Comparison of ENCODE assay signal across 18 cellular contexts in the genomic region with DNA sequence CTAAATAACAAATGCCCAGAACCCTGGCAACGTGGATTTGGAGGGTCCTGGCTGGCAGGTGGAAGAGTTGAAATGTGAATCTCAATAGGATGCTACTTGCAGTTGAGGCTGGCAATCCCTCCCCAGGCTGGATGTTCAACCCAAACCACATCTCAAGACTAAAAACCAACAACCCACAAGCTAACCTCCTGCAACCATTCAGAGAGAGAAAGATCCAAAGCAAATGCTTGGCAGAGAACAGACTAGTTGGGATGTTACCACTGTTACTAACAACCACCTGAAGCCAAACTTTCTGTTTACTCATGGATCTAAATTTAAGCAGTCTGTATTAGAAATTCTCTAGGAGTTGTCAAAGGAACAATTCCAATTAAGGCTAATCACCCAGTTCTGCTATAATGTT. TPM values are rescaled to one million over a fixed set of nuclear protein-coding genes. Genes with fewer than 3 reads are reported as not detected.
DNase-seq lines count a peak whose midpoint lies in the region; ATAC-seq and TF ChIP-seq lines count a peak whose summit lies in the region.
"Had no signal": no experiment of that assay in that cellular context is flagged by ENCODE, and none has a peak within 500 bp of the region (broad histone marks: within the 10 kb centered on the region; RNA-seq: fewer than 3 reads in every experiment).

No MANE protein-coding gene starts in this region.

- DNase-seq in CD4-positive, alpha-beta memory T cell, result peak in 1 of 5 donors; percentile 37
- DNase-seq in DND-41 (no peak), myocyte (ENCODE audit: low read depth) (peak; percentile 65), Kasumi-1 (lab: John Stamatoyannopoulos, UW) (no peak), upper lobe of left lung (no peak)
- DNase-seq: activated effector memory CD4-positive, alpha-beta T cell treated with anti-CD3 and anti-CD28 coated beads, Interleukin-2, amount 50 U/mL, for 16 hours; DMS79 treated with DMSO at 0.1 percent for 48 hours; Karpas-422; kidney glomerular epithelial cell; naive B cell; NCI-H1092; NCI-H2081; Right ventricle myocardium superior; SW 1271; thyroid gland had no signal

- TF ChIP-seq CTCF in DND-41 (IDR thresholded peaks at IDR 0.05; ENCODE audit: borderline replicate concordance, extremely low read depth, low read length, poor library complexity, severe bottlenecking), result no peak
- TF ChIP-seq CTCF in upper lobe of left lung (IDR thresholded peaks at IDR 0.05), result no peak

- H3K9ac ChIP-seq in DND-41 (ENCODE audit: low read depth, low read length), result no peak overlapping the region

- H3K27ac Mint-ChIP-seq in CD4-positive, alpha-beta memory T cell, result peak overlapping the region; percentile 3 to 93 (median 68)
- peak overlapping the region; percentile 84 for H3K27ac Mint-ChIP-seq in activated T-helper 17 cell treated with anti-CD3 and anti-CD28 coated beads, Interleukin-2, amount 50 U/mL, for 72 hours

- H3K27me3 Mint-ChIP-seq in CD4-positive, alpha-beta memory T cell, result no peaks in the 10 kb centered on the region
- H3K27me3 Mint-ChIP-seq in activated T-helper 17 cell treated with anti-CD3 and anti-CD28 coated beads, Interleukin-2, amount 50 U/mL, for 72 hours, result no peaks in the 10 kb centered on the region
- H3K27me3 Mint-ChIP-seq: naive B cell had no signal

- TF ChIP-seq POLR2A in upper lobe of left lung (IDR thresholded peaks at IDR 0.05), result no peak

- H3K79me2 ChIP-seq in DND-41 (ENCODE audit: insufficient read depth, low read length), result peaks cover 2% of the 10 kb centered on the region; the same call in 1 of the 2 replicates

- peaks cover 25 to 45% (median 34%) of the 10 kb centered on the region in 4 donors for H3K4me1 Mint-ChIP-seq in CD4-positive, alpha-beta memory T cell
- peaks cover 21% of the 10 kb centered on the region for H3K4me1 Mint-ChIP-seq in activated T-helper 17 cell treated with anti-CD3 and anti-CD28 coated beads, Interleukin-2, amount 50 U/mL, for 72 hours

- no peaks in the 10 kb centered on the region for H3K9me3 Mint-ChIP-seq in CD4-positive, alpha-beta memory T cell
- H3K9me3 Mint-ChIP-seq in activated T-helper 17 cell treated with anti-CD3 and anti-CD28 coated beads, Interleukin-2, amount 50 U/mL, for 72 hours, result no peaks in the 10 kb centered on the region
- H3K9me3 Mint-ChIP-seq: naive B cell had no signal

- H4K20me1 ChIP-seq in DND-41 (ENCODE audit: insufficient read depth, low read length), result no peaks in the 10 kb centered on the region

- WGBS in upper lobe of left lung, 2 donors, result 89 to 96% methylated on average over 1 of the region's 1 CpG

- CTCF ChIA-PET in CD4-positive, alpha-beta memory T cell (lab: Charles Lee; ENCODE audit: partially characterized antibody), result interaction anchor here (1.4 to 2.0 kb wide), 2 partner anchors 31 to 217 kb away, joined by 3 to 7 read pairs; no protein-coding TSS in a partner anchor

- no peak for TF ChIP-seq EP300 in upper lobe of left lung (IDR thresholded peaks at IDR 0.05)

- peaks cover 42 to 45% of the 10 kb centered on the region in 2 donors for H3K36me3 Mint-ChIP-seq in CD4-positive, alpha-beta memory T cell
- peaks cover 78% of the 10 kb centered on the region for H3K36me3 Mint-ChIP-seq in activated T-helper 17 cell treated with anti-CD3 and anti-CD28 coated beads, Interleukin-2, amount 50 U/mL, for 72 hours (ENCODE audit: low read depth)

- H3K4me2 ChIP-seq in DND-41 (ENCODE audit: insufficient read depth, low read length), result no peak overlapping the region

- H3K27ac ChIP-seq in CD4-positive, alpha-beta memory T cell (ENCODE audit: low read depth, low read length), result no peak overlapping the region
- H3K27ac ChIP-seq in DND-41 (ENCODE audit: low read length), result peak overlapping the region; percentile 32; the same call in 1 of the 2 replicates
- no peak overlapping the region for H3K27ac ChIP-seq in upper lobe of left lung
- H3K27ac ChIP-seq: thyroid gland had no signal

- H3K4me1 ChIP-seq in CD4-positive, alpha-beta memory T cell (ENCODE audit: insufficient read depth, low read length), result peaks cover 21% of the 10 kb centered on the region
- peaks cover 9% of the 10 kb centered on the region; the same call in 1 of the 2 replicates for H3K4me1 ChIP-seq in DND-41 (ENCODE audit: insufficient read depth, low read length)
- H3K4me1 ChIP-seq in upper lobe of left lung, result no peaks in the 10 kb centered on the region

- H3K36me3 ChIP-seq in CD4-positive, alpha-beta memory T cell (ENCODE audit: insufficient read depth, low read length), result peaks cover 19% of the 10 kb centered on the region
- peaks cover 68% of the 10 kb centered on the region for H3K36me3 ChIP-seq in DND-41 (ENCODE audit: insufficient read depth, low read length)
- H3K36me3 ChIP-seq in upper lobe of left lung, result peaks cover 12 to 73% (median 17%) of the 10 kb centered on the region in 4 donors

- ATAC-seq in DND-41 (ENCODE audit: insufficient read depth, low read depth) (peak; percentile 58), HG02571 (IDR thresholded peaks at IDR 0.05; ENCODE audit: unreplicated experiment) (no peak), upper lobe of left lung (ENCODE audit: low FRiP score in 2 of 2) (no peak)
- peak; percentile 27 for ATAC-seq in activated T-helper 17 cell treated with anti-CD3 and anti-CD28 coated beads, Interleukin-2, amount 50 U/mL, for 72 hours (replicated peaks)
- ATAC-seq: HCT116 had no signal

- intact Hi-C loops in CD4-positive, alpha-beta memory T cell (cut with micrococcal nuclease), result no loop called here

- H3K4me3 ChIP-seq in CD4-positive, alpha-beta memory T cell (ENCODE audit: low read length in 2 of 2), result no peak overlapping the region
- H3K4me3 ChIP-seq in DND-41 (ENCODE audit: low read depth in 1 of 2, low read length in 2 of 2), result no peak overlapping the region
- H3K4me3 ChIP-seq in upper lobe of left lung, result no peak overlapping the region
- H3K4me3 ChIP-seq: thyroid gland had no signal

- no peaks in the 10 kb centered on the region for H3K9me3 ChIP-seq in CD4-positive, alpha-beta memory T cell (ENCODE audit: control insufficient read depth in 1 of 2, low read length in 2 of 2)
- no peaks in the 10 kb centered on the region for H3K9me3 ChIP-seq in DND-41 (ENCODE audit: insufficient read depth, low read length, severe bottlenecking)
- no peaks in the 10 kb centered on the region for H3K9me3 ChIP-seq in upper lobe of left lung
- H3K9me3 ChIP-seq: thyroid gland had no signal

- H2AFZ ChIP-seq in DND-41 (ENCODE audit: low read depth, low read length), result no peak overlapping the region

- peak overlapping the region in 5 of 8 donors; percentile 4 to 58 (median 21) for H3K4me3 Mint-ChIP-seq in CD4-positive, alpha-beta memory T cell
- H3K4me3 Mint-ChIP-seq in activated T-helper 17 cell treated with anti-CD3 and anti-CD28 coated beads, Interleukin-2, amount 50 U/mL, for 72 hours, result peak overlapping the region; percentile 15
- H3K4me3 Mint-ChIP-seq: naive B cell had no signal

- H3K27me3 ChIP-seq in CD4-positive, alpha-beta memory T cell (ENCODE audit: insufficient read depth, low read length), result no peaks in the 10 kb centered on the region
- no peaks in the 10 kb centered on the region for H3K27me3 ChIP-seq in DND-41 (ENCODE audit: insufficient read depth, low read length, poor library complexity)
- H3K27me3 ChIP-seq in upper lobe of left lung, result no peaks in the 10 kb centered on the region
- H3K27me3 ChIP-seq: thyroid gland had no signal

- POLR2A ChIA-PET in CD4-positive, alpha-beta memory T cell (lab: Charles Lee; ENCODE audit: partially characterized antibody), result interaction anchor here (1.4 to 2.0 kb wide), 4 partner anchors 9 to 31 kb away, joined by 3 to 12 read pairs (median 4); no protein-coding TSS in a partner anchor

RNA-seq across cellular contexts. Expression of gene SMG6, which starts 27.9 kb away (rescaled TPM):
- total RNA-seq in CD4-positive, alpha-beta memory T cell, result 10 to 100 TPM; 51.1 to 58.5 TPM
- polyA plus RNA-seq in CD4-positive, alpha-beta memory T cell, result 10 to 100 TPM in 1 of 2 donors, 1 to 10 TPM in 1; 3.8 to 10.2 TPM
- total RNA-seq in activated T-helper 17 cell treated with anti-CD3 and anti-CD28 coated beads, Interleukin-2, amount 50 U/mL, for 72 hours, result 10 to 100 TPM; 39.0 to 52.8 TPM
- total RNA-seq in myocyte (22.9 and 25.2 TPM in 2 replicates), upper lobe of left lung (100 to 1,000 TPM in 1 of 6 donors, 10 to 100 TPM in 5; 29.9 to 126 (median 30.5) TPM)
- 35.3 TPM for polyA plus RNA-seq in myocyte (2012)

RNA-seq across cellular contexts. Expression of gene SRR, which starts 28.0 kb away (rescaled TPM):
- 10 to 100 TPM in 1 of 2 experiments, 1 to 10 TPM in 1; 6.9 to 13.1 TPM for total RNA-seq in CD4-positive, alpha-beta memory T cell
- 1 to 10 TPM; 5.6 to 6.7 TPM for polyA plus RNA-seq in CD4-positive, alpha-beta memory T cell
- 10 to 100 TPM; 11.8 to 19.1 TPM for total RNA-seq in activated T-helper 17 cell treated with anti-CD3 and anti-CD28 coated beads, Interleukin-2, amount 50 U/mL, for 72 hours
- total RNA-seq in myocyte, result 30.7 and 38.0 TPM in 2 replicates
- 35.0 TPM for polyA plus RNA-seq in myocyte (2012)
- total RNA-seq in upper lobe of left lung, result 10 to 100 TPM in 2 of 6 donors, 1 to 10 TPM in 4; 5.9 to 13.0 (median 8.5) TPM

Comparison
In these comparisons a context has a peak if more than half of its experiments do, and no peak if none do; other contexts are left out.
1. ATAC-seq: peak in DND-41 (single experiment) and activated T-helper 17 cell treated with anti-CD3 and anti-CD28 coated beads, Interleukin-2, amount 50 U/mL, for 72 hours (single experiment); none in HG02571 (single experiment) and upper lobe of left lung (0 of 2).